ENCODE assay signal across 11 cellular contexts in the genomic region with DNA sequence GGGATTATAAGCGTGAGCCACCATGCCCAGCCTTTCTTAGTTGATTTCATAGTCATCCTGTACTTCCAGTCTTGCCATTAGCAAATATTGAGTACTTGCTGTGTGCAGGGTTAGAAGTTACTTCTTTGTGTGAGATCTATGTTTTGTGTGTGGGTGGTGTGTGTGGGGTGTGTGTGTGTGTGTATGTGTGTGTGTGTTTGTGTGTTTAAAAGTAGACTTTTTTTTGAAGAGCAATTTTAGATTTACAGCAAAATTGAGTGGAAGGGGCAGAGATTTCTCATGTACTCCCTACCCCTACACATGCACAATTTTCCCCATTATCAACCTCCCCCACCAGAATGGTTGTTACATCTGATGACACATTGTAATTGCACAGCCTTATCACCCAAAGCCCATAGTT. TPM values are rescaled to one million over a fixed set of nuclear protein-coding genes. Genes with fewer than 3 reads are reported as not detected.
DNase-seq lines count a peak whose midpoint lies in the region; ATAC-seq and TF ChIP-seq lines count a peak whose summit lies in the region.
"Had no signal": no experiment of that assay in that cellular context is flagged by ENCODE, and none has a peak within 500 bp of the region (broad histone marks: within the 10 kb centered on the region; RNA-seq: fewer than 3 reads in every experiment).

No MANE protein-coding gene starts in this region.

- ATAC-seq in PC-3: no peak
- ATAC-seq in memory B cell (ENCODE audit: low read depth): no peak
- ATAC-seq in SK-N-SH treated with all-trans-retinoic acid at 6 μM for 48 hours: no peak

- no peak overlapping the region for H2BK15ac ChIP-seq in mesenchymal stem cell (ENCODE audit: low read depth, poor library complexity, severe bottlenecking)

- peaks cover 21% of the 10 kb centered on the region; the same call in 1 of the 2 replicates for H4K20me1 ChIP-seq in PC-3 (ENCODE audit: low read length)

- H2BK5ac ChIP-seq in mesenchymal stem cell (ENCODE audit: low read depth, low read length, poor library complexity, severe bottlenecking): no peak overlapping the region

- H3K27me3 ChIP-seq in PC-3 (ENCODE audit: low read length) (no peaks in the 10 kb centered on the region), mesenchymal stem cell (ENCODE audit: control insufficient read depth in 1 of 2, insufficient read depth in 1 of 2, low read length in 2 of 2) (no peaks in the 10 kb centered on the region)

- H3K18ac ChIP-seq in mesenchymal stem cell (ENCODE audit: low read depth in 1 of 2, low read length in 2 of 2): peak overlapping the region in 1 of 2 experiments; percentile 2

- peak overlapping the region; percentile 75; the same call in 1 of the 2 replicates for H3K27ac ChIP-seq in 22Rv1
- peak overlapping the region; percentile 52 for H3K27ac ChIP-seq in C4-2B
- H3K27ac ChIP-seq in PC-3 (ENCODE audit: low read length): no peak overlapping the region
- H3K27ac ChIP-seq in mesenchymal stem cell (ENCODE audit: low read length, poor library complexity, severe bottlenecking): no peak overlapping the region
- no peak overlapping the region for H3K27ac ChIP-seq in substantia nigra (ENCODE audit: low read depth, low read length, poor library complexity, severe bottlenecking)
- H3K27ac ChIP-seq: GM23248 had no signal

- H3F3A ChIP-seq in PC-3 (ENCODE audit: low read length, unreplicated experiment): peaks cover 11% of the 10 kb centered on the region

- DNase-seq in PC-3 (no peak), memory B cell (ENCODE audit: low spot score in 2 of 2) (no peak), mesenchymal stem cell (no peak), substantia nigra (lab: John Stamatoyannopoulos, UW) (no peak)
- DNase-seq: ACHN, GF-D8, GM23248, H7 had no signal

- no peak overlapping the region for H2AK5ac ChIP-seq in mesenchymal stem cell (ENCODE audit: low read length, severe bottlenecking)

- peaks cover 31% of the 10 kb centered on the region for H3K4me1 Mint-ChIP-seq in memory B cell

- CTCF ChIA-PET in PC-3 (lab: Charles Lee): no interaction called here

- no peak overlapping the region for H3K4me3 Mint-ChIP-seq in memory B cell

- TF ChIP-seq CTCF in 22Rv1 (IDR thresholded peaks at IDR 0.05): no peak
- TF ChIP-seq CTCF in C4-2B (conservative IDR thresholded peaks at IDR 0.05): no peak
- no peak for TF ChIP-seq CTCF in PC-3 (conservative IDR thresholded peaks at IDR 0.05; ENCODE audit: low read depth, low read length)

- no peak overlapping the region for H2BK120ac ChIP-seq in mesenchymal stem cell (ENCODE audit: low read depth, low read length)

- H3K4me3 ChIP-seq in PC-3 (ENCODE audit: low read length) (no peak overlapping the region), mesenchymal stem cell (ENCODE audit: insufficient read depth in 1 of 2, low read depth in 1 of 2, low read length in 2 of 2) (no peak overlapping the region)
- H3K4me3 ChIP-seq: GM23248 had no signal

- H3K14ac ChIP-seq in mesenchymal stem cell (ENCODE audit: low read length in 2 of 2): no peak overlapping the region

- H3K4me2 ChIP-seq in PC-3 (ENCODE audit: low read length): peak overlapping the region; percentile 54
- H3K4me2 ChIP-seq in mesenchymal stem cell (ENCODE audit: low read length, poor library complexity, severe bottlenecking): no peak overlapping the region

- BruUV-seq in PC-3 (replicated peaks; lab: Mats Ljungman, UMichigan): no TSS peak

- POLR2A ChIA-PET in PC-3 (lab: Charles Lee; ENCODE audit: unreplicated experiment): interaction anchor here (1.0 kb wide), 1 partner anchor 1516 kb away, joined by 3 read pairs; a partner anchor contains a TSS

- H3K9me3 ChIP-seq in PC-3 (ENCODE audit: low read length): no peaks in the 10 kb centered on the region
- no peaks in the 10 kb centered on the region for H3K9me3 ChIP-seq in mesenchymal stem cell (ENCODE audit: control insufficient read depth, low read length)

- peak overlapping the region in 1 of 2 experiments; percentile 30 for H3K4ac ChIP-seq in mesenchymal stem cell (ENCODE audit: low read depth in 1 of 2, low read length in 2 of 2)

- peak overlapping the region; percentile 55 for H3K27ac Mint-ChIP-seq in memory B cell

- intact Hi-C loops in PC-3 (cut with micrococcal nuclease): loop anchor here (1.0 to 5.0 kb wide), 3 partner anchors 146 to 608 kb away; no protein-coding TSS in a partner anchor

- 0 out of 2 replicates have a peak, but pooled peaks cover 2% of the 10 kb centered on the region for H3K36me3 ChIP-seq in PC-3 (ENCODE audit: low read depth, low read length)
- H3K36me3 ChIP-seq in mesenchymal stem cell (ENCODE audit: control insufficient read depth in 1 of 2, insufficient read depth in 2 of 2, low read depth in 1 of 2, low read length in 2 of 2): no peaks in the 10 kb centered on the region

- no peak overlapping the region for H4K8ac ChIP-seq in mesenchymal stem cell (ENCODE audit: low read length)

- no peak overlapping the region for H3K9ac ChIP-seq in PC-3 (ENCODE audit: low read length)
- H3K9ac ChIP-seq in mesenchymal stem cell (ENCODE audit: low read length): no peak overlapping the region
- H3K9ac ChIP-seq: GM23248 had no signal

- H3K23ac ChIP-seq in mesenchymal stem cell (ENCODE audit: low read length in 2 of 2): no peak overlapping the region

- WGBS in mesenchymal stem cell: 95% methylated on average over 1 of the region's 1 CpG

- H3K27me3 Mint-ChIP-seq in memory B cell: no peaks in the 10 kb centered on the region

- no peaks in the 10 kb centered on the region for H3K9me3 Mint-ChIP-seq in memory B cell

- H3K79me1 ChIP-seq in mesenchymal stem cell (replicated peaks; ENCODE audit: low read length, poor library complexity, severe bottlenecking): peaks cover 38% of the 10 kb centered on the region

- H3K79me2 ChIP-seq in PC-3 (ENCODE audit: low read length): peaks cover 86% of the 10 kb centered on the region

- H3K9me2 ChIP-seq in PC-3 (replicated peaks; ENCODE audit: low read length): no peaks in the 10 kb centered on the region

- peaks cover 4% of the 10 kb centered on the region for H3K36me3 Mint-ChIP-seq in memory B cell

- no peak overlapping the region for H2BK12ac ChIP-seq in mesenchymal stem cell (ENCODE audit: low read length in 2 of 2)

- H3K4me1 ChIP-seq in PC-3 (ENCODE audit: insufficient read depth, low read length) (peaks cover 48% of the 10 kb centered on the region), mesenchymal stem cell (ENCODE audit: control insufficient read depth, insufficient read depth, low read depth, low read length) (no peaks in the 10 kb centered on the region)

- no peak overlapping the region for H4K91ac ChIP-seq in mesenchymal stem cell (ENCODE audit: low read length)

- H2AFZ ChIP-seq in PC-3 (ENCODE audit: low read length) (no peak overlapping the region), mesenchymal stem cell (ENCODE audit: low read depth, low read length) (no peak overlapping the region)
- H2AFZ ChIP-seq: GM23248 had no signal

TF ChIP-seq in SK-N-SH treated with all-trans-retinoic acid at 6 μM for 48 hours, 23 proteins besides CTCF, POLR2A, EP300 and RAD21:
- TF ChIP-seq ZFP30 (CRISPR knock-in tag; IDR thresholded peaks at IDR 0.05) (no peak), ZFP3 (CRISPR knock-in tag; IDR thresholded peaks at IDR 0.05) (no peak), TCF4 (CRISPR knock-in tag; IDR thresholded peaks at IDR 0.05; ENCODE audit: borderline replicate concordance) (no peak), ZNF70 (CRISPR knock-in tag; IDR thresholded peaks at IDR 0.05) (no peak)
- TF ChIP-seq, protein P1, sequence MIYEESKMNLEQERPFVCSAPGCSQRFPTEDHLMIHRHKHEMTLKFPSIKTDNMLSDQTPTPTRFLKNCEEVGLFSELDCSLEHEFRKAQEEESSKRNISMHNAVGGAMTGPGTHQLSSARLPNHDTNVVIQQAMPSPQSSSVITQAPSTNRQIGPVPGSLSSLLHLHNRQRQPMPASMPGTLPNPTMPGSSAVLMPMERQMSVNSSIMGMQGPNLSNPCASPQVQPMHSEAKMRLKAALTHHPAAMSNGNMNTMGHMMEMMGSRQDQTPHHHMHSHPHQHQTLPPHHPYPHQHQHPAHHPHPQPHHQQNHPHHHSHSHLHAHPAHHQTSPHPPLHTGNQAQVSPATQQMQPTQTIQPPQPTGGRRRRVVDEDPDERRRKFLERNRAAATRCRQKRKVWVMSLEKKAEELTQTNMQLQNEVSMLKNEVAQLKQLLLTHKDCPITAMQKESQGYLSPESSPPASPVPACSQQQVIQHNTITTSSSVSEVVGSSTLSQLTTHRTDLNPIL (CRISPR knock-in tag; IDR thresholded peaks at IDR 0.05; ENCODE audit: low read depth): no peak

RNA-seq across cellular contexts. Expression of a gene that starts 48.2 kb away (rescaled TPM):
- total RNA-seq in PC-3 (2014; rRNA removed): 83.0 and 94.5 TPM in 2 replicates
- 9.1 TPM for polyA plus RNA-seq in mesenchymal stem cell (2013, experiment 1 of 2)
- polyA plus RNA-seq in mesenchymal stem cell (2013, experiment 2 of 2): 9.0 TPM

Comparison
In these comparisons a context has a peak if more than half of its experiments do, and no peak if none do; other contexts are left out.
1. H3K27ac ChIP-seq: peak in 22Rv1 (single experiment) and C4-2B (single experiment); none in PC-3 (single experiment), mesenchymal stem cell (single experiment) and substantia nigra (single experiment).